Comparison of ENCODE assay signal across 1 cellular context in genomic region chr20:38111366-38112232, GRCh38.
TF ChIP-seq lines count a peak whose summit lies in the region.

No MANE protein-coding gene starts in this region.

TF ChIP-seq in endothelial cell of umbilical vein, 7 proteins besides CTCF, POLR2A, EP300 and RAD21:
- TF ChIP-seq, protein P1, sequence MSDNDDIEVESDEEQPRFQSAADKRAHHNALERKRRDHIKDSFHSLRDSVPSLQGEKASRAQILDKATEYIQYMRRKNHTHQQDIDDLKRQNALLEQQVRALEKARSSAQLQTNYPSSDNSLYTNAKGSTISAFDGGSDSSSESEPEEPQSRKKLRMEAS (IDR thresholded peaks at IDR 0.05; ENCODE audit: insufficient read depth, insufficient read length): no peak
- no peak for TF ChIP-seq EZH2 (IDR thresholded peaks at IDR 0.05; ENCODE audit: borderline replicate concordance, low read depth, low read length, severe bottlenecking)
- TF ChIP-seq POLR2AphosphoS5 (IDR thresholded peaks at IDR 0.05; ENCODE audit: insufficient read depth, low read depth, low read length): no peak
- TF ChIP-seq GATA2 (IDR thresholded peaks at IDR 0.05; ENCODE audit: insufficient read depth, insufficient read length, low read depth, low read length): no peak
- TF ChIP-seq JUN (IDR thresholded peaks at IDR 0.05; ENCODE audit: borderline replicate concordance, insufficient read depth, insufficient read length, low read depth): no peak
- no peak for TF ChIP-seq FOS (IDR thresholded peaks at IDR 0.05; ENCODE audit: borderline replicate concordance, insufficient read depth, low read length)
- no peak for TF ChIP-seq MYC (IDR thresholded peaks at IDR 0.05; ENCODE audit: low read depth, low read length)
